In the genomic region with DNA sequence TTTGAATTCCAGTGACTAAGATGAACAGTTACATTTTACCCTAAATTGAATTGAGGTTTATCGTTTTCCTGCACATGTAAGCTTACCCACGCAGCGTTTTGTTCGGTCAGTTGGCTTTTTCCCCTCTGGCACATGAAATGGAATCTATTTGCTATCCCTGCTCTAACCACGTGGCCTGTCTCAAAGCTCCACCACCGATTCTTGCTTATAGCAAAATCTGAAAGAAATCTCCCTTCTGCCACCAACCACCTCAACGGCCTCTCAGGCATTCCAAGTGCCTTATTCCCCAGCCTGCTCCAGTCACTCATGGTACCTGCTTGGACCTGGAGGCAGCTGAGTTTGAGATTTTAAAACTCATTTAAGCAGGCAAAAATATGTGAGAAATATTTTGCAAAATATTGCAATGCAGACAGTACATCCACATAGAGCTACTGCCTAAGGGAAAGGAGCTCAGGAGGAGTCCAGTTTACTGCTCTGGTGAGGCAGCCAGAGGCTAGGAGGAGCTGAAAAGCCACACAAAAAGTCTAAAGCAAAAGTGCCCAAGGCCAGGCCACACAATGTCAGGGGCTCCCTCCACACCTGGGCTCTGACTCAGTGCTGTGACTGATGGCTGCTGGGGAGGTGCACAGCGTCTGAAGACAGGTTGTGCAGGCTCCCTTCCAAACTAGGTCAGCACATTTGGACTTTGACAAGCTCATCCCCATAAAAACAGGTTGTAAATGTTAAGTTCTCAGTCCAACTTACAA, we compare ENCODE assay signal across 9 cellular contexts. TPM values are rescaled to one million over a fixed set of nuclear protein-coding genes. Genes with fewer than 3 reads are reported as not detected.
DNase-seq lines count a peak whose midpoint lies in the region; ATAC-seq, FAIRE-seq and TF ChIP-seq lines count a peak whose summit lies in the region.
"Had no signal": no experiment of that assay in that cellular context is flagged by ENCODE, and none has a peak within 500 bp of the region (broad histone marks: within the 10 kb centered on the region; RNA-seq: fewer than 3 reads in every experiment).

No MANE protein-coding gene starts in this region.

- H3K27me3 ChIP-seq in right atrium auricular region (no peaks in the 10 kb centered on the region), small intestine (ENCODE audit: control insufficient read depth in 2 of 2, insufficient read depth in 2 of 2, low read length in 2 of 2) (no peaks in the 10 kb centered on the region)

- H3K4me3 ChIP-seq in right atrium auricular region (no peak overlapping the region), small intestine (ENCODE audit: low read depth in 1 of 2, low read length in 2 of 2) (no peak overlapping the region)

- 8 to 20% (median 19%) methylated on average over 8 of the region's 8 CpGs for WGBS in small intestine, 3 donors

- ATAC-seq in GM18909 (IDR thresholded peaks at IDR 0.05; ENCODE audit: poor library complexity, unreplicated experiment) (no peak), GM21619 (IDR thresholded peaks at IDR 0.05; ENCODE audit: unreplicated experiment) (no peak)

- H3K9me3 ChIP-seq in right atrium auricular region (no peaks in the 10 kb centered on the region), small intestine (ENCODE audit: control insufficient read depth, low read depth) (no peaks in the 10 kb centered on the region)

- H3K27ac ChIP-seq in right atrium auricular region (peak overlapping the region; percentile 73 to 81), small intestine (ENCODE audit: low read depth in 1 of 2, low read length in 1 of 2) (peak overlapping the region; percentile 55 to 71)

- H3K4me1 ChIP-seq in right atrium auricular region (peaks cover 0 to 92% of the 10 kb centered on the region in 2 donors), small intestine (ENCODE audit: control insufficient read depth in 2 of 2, insufficient read depth in 1 of 2, low read depth in 1 of 2, low read length in 1 of 2) (peaks cover 12 to 36% of the 10 kb centered on the region in 2 donors)

- peak; percentile 49 for DNase-seq in activated CD4-positive, alpha-beta T cell treated with anti-CD3 and anti-CD28 coated beads for 48 hours
- no peak for DNase-seq in activated CD4-positive, alpha-beta T cell treated with anti-CD3 and anti-CD28 coated beads, Interleukin-2, amount 50 U/mL, for 4 hours
- DNase-seq in amniotic stem cell (lab: John Stamatoyannopoulos, UW): peak; percentile 44
- DNase-seq in right atrium auricular region (ENCODE audit: low spot score): peak; percentile 67
- peak; percentile 95 for DNase-seq in small intestine
- no peak for DNase-seq in NCI-H2029 (lab: John Stamatoyannopoulos, UW)
- DNase-seq: DND-41 had no signal

- H3K36me3 ChIP-seq in right atrium auricular region (no peaks in the 10 kb centered on the region), small intestine (ENCODE audit: control insufficient read depth in 2 of 2, insufficient read depth in 2 of 2, low read length in 2 of 2) (no peaks in the 10 kb centered on the region)

- FAIRE-seq in small intestine (lab: Jason Lieb, UNC): no peak

- no peak for TF ChIP-seq CTCF in right atrium auricular region (IDR thresholded peaks at IDR 0.05)

RNA-seq across cellular contexts. Expression of a gene that starts 26.4 kb away (rescaled TPM):
- total RNA-seq in right atrium auricular region: 10 to 100 TPM; 29.9 to 31.6 TPM
- polyA plus RNA-seq in small intestine: 10 to 100 TPM; 37.9 to 76.7 (median 55.1) TPM

Comparison
In these comparisons a context has a peak if more than half of its experiments do, and no peak if none do; other contexts are left out.
1. DNase-seq: peak in activated CD4-positive, alpha-beta T cell treated with anti-CD3 and anti-CD28 coated beads for 48 hours (single experiment), amniotic stem cell (single experiment), right atrium auricular region (single experiment) and small intestine (single experiment); none in activated CD4-positive, alpha-beta T cell treated with anti-CD3 and anti-CD28 coated beads, Interleukin-2, amount 50 U/mL, for 4 hours (0 of 2) and NCI-H2029 (single experiment).